Comparison of ENCODE assay signal across 17 cellular contexts in genomic region chr10:49601857-49602256, GRCh38. TPM values are rescaled to one million over a fixed set of nuclear protein-coding genes. Genes with fewer than 3 reads are reported as not detected.
DNase-seq lines count a peak whose midpoint lies in the region; ATAC-seq and TF ChIP-seq lines count a peak whose summit lies in the region.
"Had no signal": no experiment of that assay in that cellular context is flagged by ENCODE, and none has a peak within 500 bp of the region (broad histone marks: within the 10 kb centered on the region; RNA-seq: fewer than 3 reads in every experiment).

No MANE protein-coding gene starts in this region.

- H3K36me3 ChIP-seq in GM23248 (ENCODE audit: low read depth) (no peaks in the 10 kb centered on the region), RWPE2 (ENCODE audit: low read depth) (no peaks in the 10 kb centered on the region)
- H3K36me3 ChIP-seq: SJCRH30, thoracic aorta had no signal

- H3K79me2 ChIP-seq in GM23248 (ENCODE audit: insufficient read depth) = no peaks in the 10 kb centered on the region

- H3K9me3 ChIP-seq in GM23248 (ENCODE audit: low read depth) (no peaks in the 10 kb centered on the region), RWPE2 (ENCODE audit: severe bottlenecking) (no peaks in the 10 kb centered on the region)
- H3K9me3 ChIP-seq: SJCRH30, thoracic aorta had no signal

- no peaks in the 10 kb centered on the region for H3F3A ChIP-seq in GM23248 (ENCODE audit: insufficient read depth)

- peak; percentile 10 for DNase-seq in AG08396 (ENCODE audit: low spot score)
- peak; percentile 82 for DNase-seq in GM23248
- no peak for DNase-seq in RWPE2 (ENCODE audit: low spot score)
- DNase-seq in islet precursor cell = peak; percentile 81
- no peak for DNase-seq in C1 segment of cervical spinal cord (lab: John Stamatoyannopoulos, UW)
- DNase-seq in HK-2 (ENCODE audit: unreplicated experiment) = no peak
- DNase-seq: activated CD8-positive, alpha-beta T cell treated with anti-CD3 and anti-CD28 coated beads for 36 hours; activated gamma-delta T cell treated with Interleukin-2 at 50 U/mL for 16 hours; AML-193; DMS153; effector memory CD8-positive, alpha-beta T cell; NCI-H1930; SJCRH30 had no signal

- TF ChIP-seq CTCF in RWPE2 (IDR thresholded peaks at IDR 0.05; ENCODE audit: poor library complexity, severe bottlenecking) = no peak

- WGBS in GM23248 (ENCODE audit: low coverage in 1 of 2, low lambda C conversion rate in 2 of 2, missing lambda C conversion rate in 2 of 2), 2 experiments = 70 to 72% methylated on average over 7 of the region's 7 CpGs

- in situ Hi-C loops in GM23248 (cut with MboI) = no loop called here

- no peak overlapping the region for H3K9ac ChIP-seq in GM23248

- H3K9me2 ChIP-seq in GM23248 (ENCODE audit: insufficient read depth) = no peaks in the 10 kb centered on the region

- peaks cover 17% of the 10 kb centered on the region for H3K4me1 ChIP-seq in GM23248 (ENCODE audit: insufficient read depth)
- H3K4me1 ChIP-seq in RWPE2 (ENCODE audit: insufficient read depth, poor library complexity, severe bottlenecking) = peaks cover 9% of the 10 kb centered on the region
- H3K4me1 ChIP-seq: SJCRH30 had no signal

- H3K4me3 ChIP-seq in GM23248 (no peak overlapping the region), RWPE2 (ENCODE audit: severe bottlenecking) (no peak overlapping the region)
- H3K4me3 ChIP-seq: SJCRH30, thoracic aorta had no signal

- H3K4me2 ChIP-seq in GM23248 (ENCODE audit: unreplicated experiment) = no peak overlapping the region

- H4K20me1 ChIP-seq in GM23248 (ENCODE audit: insufficient read depth) = no peaks in the 10 kb centered on the region

- ATAC-seq in RWPE2 (ENCODE audit: low read depth) (peak; percentile 78), GM19351 (IDR thresholded peaks at IDR 0.05; ENCODE audit: unreplicated experiment) (no peak), GM21381 (IDR thresholded peaks at IDR 0.05; ENCODE audit: unreplicated experiment) (no peak)
- ATAC-seq: activated CD8-positive, alpha-beta T cell treated with anti-CD3 and anti-CD28 coated beads for 36 hours; effector memory CD8-positive, alpha-beta T cell had no signal

- no peak overlapping the region for H3K27ac ChIP-seq in GM23248
- H3K27ac ChIP-seq in RWPE2 (ENCODE audit: poor library complexity, severe bottlenecking) = no peak overlapping the region
- H3K27ac ChIP-seq: SJCRH30, thoracic aorta had no signal

- H3K27me3 ChIP-seq in GM23248 (replicated peaks; ENCODE audit: insufficient read depth) (peaks cover 18% of the 10 kb centered on the region), RWPE2 (ENCODE audit: insufficient read depth, poor library complexity, severe bottlenecking) (no peaks in the 10 kb centered on the region)
- H3K27me3 ChIP-seq: SJCRH30 had no signal

- H2AFZ ChIP-seq in GM23248 = no peak overlapping the region

RNA-seq across cellular contexts. Expression of gene SLC18A3, which starts 8.3 kb away (rescaled TPM):
- total RNA-seq in GM23248 (2014; rRNA removed; shearing (Covaris generic)) = not detected in 2 replicates
- polyA plus RNA-seq in GM23248 (2016; fragmentation: Nextera tagmentation; extraction: Ambion mirVana) = not detected in 2 replicates
- total RNA-seq: activated CD8-positive, alpha-beta T cell treated with anti-CD3 and anti-CD28 coated beads for 36 hours; progenitor cell of endocrine pancreas; SJCRH30; thoracic aorta had no signal

RNA-seq across cellular contexts. Expression of gene CHAT, which starts 12.0 kb away (rescaled TPM):
- not detected in 2 replicates for total RNA-seq in GM23248 (2014; rRNA removed; shearing (Covaris generic))
- polyA plus RNA-seq in GM23248 (2016; fragmentation: Nextera tagmentation; extraction: Ambion mirVana) = not detected in 2 replicates
- total RNA-seq: activated CD8-positive, alpha-beta T cell treated with anti-CD3 and anti-CD28 coated beads for 36 hours; progenitor cell of endocrine pancreas; SJCRH30; thoracic aorta had no signal

Comparison
In these comparisons a context has a peak if more than half of its experiments do, and no peak if none do; other contexts are left out.
1. DNase-seq: peak in AG08396 (single experiment), GM23248 (single experiment) and islet precursor cell (single experiment); none in RWPE2 (single experiment), C1 segment of cervical spinal cord (0 of 14) and HK-2 (single experiment).